In the genomic region with DNA sequence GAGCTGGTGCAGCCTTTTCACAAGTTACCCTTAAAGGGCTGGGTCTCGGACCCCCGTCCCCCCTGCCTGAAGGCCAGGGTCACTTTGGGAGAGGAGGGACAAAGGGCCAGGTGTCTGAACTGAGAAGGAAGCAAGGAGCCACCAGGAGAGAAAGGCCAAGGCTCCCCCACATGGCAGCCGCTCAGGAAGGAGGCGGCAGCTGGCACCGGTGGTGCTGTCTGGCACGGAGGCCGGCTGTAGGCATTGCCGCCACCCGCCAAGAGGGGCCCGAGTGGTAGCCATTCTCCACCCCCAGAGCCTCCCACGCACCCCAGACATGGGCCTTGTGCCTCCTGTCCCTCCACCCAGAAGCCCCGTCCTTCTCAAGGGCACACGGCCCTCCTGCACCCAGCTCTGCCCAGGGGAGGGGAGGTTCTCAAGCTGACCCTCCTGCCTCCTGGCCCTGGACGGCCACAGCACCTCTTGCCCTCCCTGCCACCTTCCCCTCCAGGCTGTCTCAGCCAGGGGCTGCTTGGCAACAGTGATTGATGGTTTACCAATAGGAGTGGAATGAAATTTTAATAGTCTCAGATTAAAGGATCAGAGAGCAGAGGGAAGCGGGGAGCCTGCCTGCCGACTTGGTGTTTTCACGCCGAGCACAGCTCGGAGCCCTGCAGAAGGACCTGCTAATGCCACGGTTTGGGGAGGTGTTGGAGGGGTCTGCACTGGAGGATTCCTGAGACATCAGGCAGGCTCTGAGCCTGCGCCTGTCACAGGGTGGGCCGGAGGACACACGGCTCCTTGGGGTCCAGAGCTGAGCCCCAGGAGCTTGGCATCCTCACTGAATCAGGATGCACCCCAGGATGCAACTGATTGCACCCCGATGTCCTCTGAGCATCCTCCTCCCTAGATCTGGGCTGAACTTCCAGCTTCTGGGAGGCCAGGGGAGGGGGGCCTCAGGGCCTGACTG, we compare ENCODE assay signal across 13 cellular contexts.
DNase-seq lines count a peak whose midpoint lies in the region; ATAC-seq and TF ChIP-seq lines count a peak whose summit lies in the region.
"Had no signal": no experiment of that assay in that cellular context is flagged by ENCODE, and none has a peak within 500 bp of the region (broad histone marks: within the 10 kb centered on the region; RNA-seq: fewer than 3 reads in every experiment).

No MANE protein-coding gene starts in this region.

- no peaks in the 10 kb centered on the region for H3K36me3 ChIP-seq in SK-N-SH (replicated peaks in 1 of 2; ENCODE audit: control insufficient read depth in 1 of 2, insufficient read depth in 2 of 2, low read length in 1 of 2)
- no peaks in the 10 kb centered on the region for H3K36me3 ChIP-seq in osteoblast (ENCODE audit: insufficient read depth, low read length)

- TF ChIP-seq RAD21 in SK-N-SH (IDR thresholded peaks at IDR 0.05; ENCODE audit: low read length), result no peak

- H3K79me2 ChIP-seq in SK-N-SH (ENCODE audit: insufficient read depth) (no peaks in the 10 kb centered on the region), osteoblast (ENCODE audit: insufficient read depth, low read length) (no peaks in the 10 kb centered on the region)

- 79% methylated on average over 14 of the region's 24 CpGs for WGBS in SK-N-SH (ENCODE audit: low lambda C conversion rate)

- POLR2A ChIA-PET in SK-N-SH (lab: Yijun Ruan, JAX), result interaction anchor here (0.8 to 5.9 kb wide), 6 partner anchors 14 to 88 kb away, joined by 3 to 43 read pairs (median 10); no protein-coding TSS in a partner anchor

- TF ChIP-seq EP300 in SK-N-SH (IDR thresholded peaks at IDR 0.05; ENCODE audit: borderline replicate concordance in 1 of 2, low read depth in 1 of 2, low read length in 1 of 2), result no peak

- no peak overlapping the region for H3K4me2 ChIP-seq in SK-N-SH
- no peak overlapping the region for H3K4me2 ChIP-seq in osteoblast (ENCODE audit: insufficient read depth, low read length)

- DNase-seq in SK-N-SH, result peak; percentile 55
- peak; percentile 54 for DNase-seq in G401 (ENCODE audit: low spot score)
- DNase-seq in cerebellum (ENCODE audit: low spot score), result peak; percentile 56
- DNase-seq in osteoblast (ENCODE audit: insufficient read length, low spot score, missing footprints), result peak; percentile 58
- no peak for DNase-seq in activated CD4-positive, alpha-beta T cell treated with anti-CD3 and anti-CD28 coated beads, Interleukin-2, amount 50 U/mL, for 48 hours
- DNase-seq in COLO829 (ENCODE audit: low spot score), result no peak
- DNase-seq: Caco-2, HCEC 1CT, NCI-H1417 treated with DMSO at 0.1 percent for 48 hours, NCI-H1930, NCI-H748 treated with DMSO at 0.1 percent for 48 hours, SHP77 had no signal

- CTCF ChIA-PET in SK-N-SH (lab: Yijun Ruan, JAX), result interaction anchor here (0.7 to 3.5 kb wide), 16 partner anchors 15 to 517 kb away, joined by 3 to 21 read pairs (median 4); no protein-coding TSS in a partner anchor

- H3F3A ChIP-seq in SK-N-SH (replicated peaks; ENCODE audit: insufficient read depth), result no peaks in the 10 kb centered on the region

- H3K27ac ChIP-seq in SK-N-SH (ENCODE audit: low read depth in 2 of 2, low read length in 1 of 2), result peak overlapping the region; percentile 27 to 100; a peak in 3 of 4 replicates
- no peak overlapping the region for H3K27ac ChIP-seq in osteoblast (ENCODE audit: low read depth, low read length)

- no peak overlapping the region for H3K9ac ChIP-seq in SK-N-SH

- H3K9me3 ChIP-seq in SK-N-SH, result no peaks in the 10 kb centered on the region
- no peaks in the 10 kb centered on the region for H3K9me3 ChIP-seq in osteoblast (ENCODE audit: low read depth, low read length)
- H3K9me3 ChIP-seq: Caco-2 had no signal

- no peak for ATAC-seq in SK-N-SH treated with all-trans-retinoic acid at 6 μM for 48 hours

- no peaks in the 10 kb centered on the region for H4K20me1 ChIP-seq in SK-N-SH (ENCODE audit: insufficient read depth)
- no peaks in the 10 kb centered on the region for H4K20me1 ChIP-seq in osteoblast (ENCODE audit: insufficient read depth, low read length)

- no peaks in the 10 kb centered on the region for H3K9me2 ChIP-seq in SK-N-SH

- H3K27me3 ChIP-seq in SK-N-SH (ENCODE audit: insufficient read depth), result no peaks in the 10 kb centered on the region
- H3K27me3 ChIP-seq in osteoblast (ENCODE audit: insufficient read depth, low read length), result no peaks in the 10 kb centered on the region

- H2AFZ ChIP-seq in SK-N-SH (ENCODE audit: low read depth) (no peak overlapping the region), osteoblast (ENCODE audit: low read length) (no peak overlapping the region)

- no peak for TF ChIP-seq CTCF in SK-N-SH (IDR thresholded peaks at IDR 0.05)
- no peak for TF ChIP-seq CTCF in osteoblast (IDR thresholded peaks at IDR 0.05; ENCODE audit: extremely low read depth, low read depth, low read length)

- in situ Hi-C loops in G401 (cut with HindIII; ENCODE audit: low sequenced_read_pairs), result no loop called here

- H3K4me3 ChIP-seq in SK-N-SH (ENCODE audit: low read depth in 2 of 2, low read length in 1 of 2) (no peak overlapping the region), osteoblast (ENCODE audit: insufficient read depth, low read length) (no peak overlapping the region)

- H3K4me1 ChIP-seq in SK-N-SH (ENCODE audit: control insufficient read depth in 1 of 2, insufficient read depth in 2 of 2, low read depth in 1 of 2, low read length in 1 of 2), result peaks cover 0 to 90% of the 10 kb centered on the region in 2 experiments; a peak in 2 of 4 replicates
- H3K4me1 ChIP-seq in osteoblast (ENCODE audit: insufficient read depth, low read length), result peaks cover 4% of the 10 kb centered on the region
- H3K4me1 ChIP-seq: Caco-2 had no signal

TF ChIP-seq in SK-N-SH, 30 proteins besides CTCF, POLR2A, EP300 and RAD21:
- no peak for TF ChIP-seq TEAD4 (IDR thresholded peaks at IDR 0.05; ENCODE audit: borderline replicate concordance, insufficient read depth)
- TF ChIP-seq JUND (IDR thresholded peaks at IDR 0.05), result no peak
- TF ChIP-seq SMC3 (IDR thresholded peaks at IDR 0.05; ENCODE audit: low read depth, low read length), result no peak
- no peak for TF ChIP-seq EZH2phosphoT487 (IDR thresholded peaks at IDR 0.05; ENCODE audit: borderline replicate concordance, low read depth)
- no peak for TF ChIP-seq RCOR1 (IDR thresholded peaks at IDR 0.05; ENCODE audit: low read length)
- TF ChIP-seq GATA2 (CRISPR knock-in tag; IDR thresholded peaks at IDR 0.05), result no peak
- TF ChIP-seq GABPA (IDR thresholded peaks at IDR 0.05; ENCODE audit: low read depth), result no peak
- TF ChIP-seq TAF1 (IDR thresholded peaks at IDR 0.05; ENCODE audit: borderline replicate concordance, low read depth, low read length), result no peak
- no peak for TF ChIP-seq FOSL2 (IDR thresholded peaks at IDR 0.05; ENCODE audit: borderline replicate concordance, low read depth)
- no peak for TF ChIP-seq YY1 (IDR thresholded peaks at IDR 0.05; ENCODE audit: low read depth)
- no peak for TF ChIP-seq ELF1 (IDR thresholded peaks at IDR 0.05)
- TF ChIP-seq NRF1 (IDR thresholded peaks at IDR 0.05; ENCODE audit: low read depth, low read length), result no peak
TF ChIP-seq in SK-N-SH: peak in this region for 0.

TF ChIP-seq in SK-N-SH treated with all-trans-retinoic acid at 6 μM for 48 hours, 23 proteins besides CTCF, POLR2A, EP300 and RAD21 (continues in another document):
- TF ChIP-seq RARB (CRISPR knock-in tag; IDR thresholded peaks at IDR 0.05) (no peak), TCF4 (CRISPR knock-in tag; IDR thresholded peaks at IDR 0.05; ENCODE audit: borderline replicate concordance) (no peak), TOX (CRISPR knock-in tag; IDR thresholded peaks at IDR 0.05; ENCODE audit: borderline replicate concordance) (no peak), CSDC2 (CRISPR knock-in tag; IDR thresholded peaks at IDR 0.05) (no peak), ESRRG (CRISPR knock-in tag; IDR thresholded peaks at IDR 0.05) (no peak), ZNF70 (CRISPR knock-in tag; IDR thresholded peaks at IDR 0.05) (no peak), CSRNP3 (CRISPR knock-in tag; IDR thresholded peaks at IDR 0.05) (no peak)
- TF ChIP-seq, protein P1, sequence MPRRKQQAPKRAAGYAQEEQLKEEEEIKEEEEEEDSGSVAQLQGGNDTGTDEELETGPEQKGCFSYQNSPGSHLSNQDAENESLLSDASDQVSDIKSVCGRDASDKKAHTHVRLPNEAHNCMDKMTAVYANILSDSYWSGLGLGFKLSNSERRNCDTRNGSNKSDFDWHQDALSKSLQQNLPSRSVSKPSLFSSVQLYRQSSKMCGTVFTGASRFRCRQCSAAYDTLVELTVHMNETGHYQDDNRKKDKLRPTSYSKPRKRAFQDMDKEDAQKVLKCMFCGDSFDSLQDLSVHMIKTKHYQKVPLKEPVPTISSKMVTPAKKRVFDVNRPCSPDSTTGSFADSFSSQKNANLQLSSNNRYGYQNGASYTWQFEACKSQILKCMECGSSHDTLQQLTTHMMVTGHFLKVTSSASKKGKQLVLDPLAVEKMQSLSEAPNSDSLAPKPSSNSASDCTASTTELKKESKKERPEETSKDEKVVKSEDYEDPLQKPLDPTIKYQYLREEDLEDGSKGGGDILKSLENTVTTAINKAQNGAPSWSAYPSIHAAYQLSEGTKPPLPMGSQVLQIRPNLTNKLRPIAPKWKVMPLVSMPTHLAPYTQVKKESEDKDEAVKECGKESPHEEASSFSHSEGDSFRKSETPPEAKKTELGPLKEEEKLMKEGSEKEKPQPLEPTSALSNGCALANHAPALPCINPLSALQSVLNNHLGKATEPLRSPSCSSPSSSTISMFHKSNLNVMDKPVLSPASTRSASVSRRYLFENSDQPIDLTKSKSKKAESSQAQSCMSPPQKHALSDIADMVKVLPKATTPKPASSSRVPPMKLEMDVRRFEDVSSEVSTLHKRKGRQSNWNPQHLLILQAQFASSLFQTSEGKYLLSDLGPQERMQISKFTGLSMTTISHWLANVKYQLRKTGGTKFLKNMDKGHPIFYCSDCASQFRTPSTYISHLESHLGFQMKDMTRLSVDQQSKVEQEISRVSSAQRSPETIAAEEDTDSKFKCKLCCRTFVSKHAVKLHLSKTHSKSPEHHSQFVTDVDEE (CRISPR knock-in tag; IDR thresholded peaks at IDR 0.05), result no peak

Comparison
In these comparisons a context has a peak if more than half of its experiments do, and no peak if none do; other contexts are left out.
1. DNase-seq: peak in SK-N-SH (single experiment), G401 (single experiment), cerebellum (single experiment) and osteoblast (single experiment); none in activated CD4-positive, alpha-beta T cell treated with anti-CD3 and anti-CD28 coated beads, Interleukin-2, amount 50 U/mL, for 48 hours (0 of 2) and COLO829 (single experiment).